ENCODE assay signal across 8 cellular contexts in the genomic region with DNA sequence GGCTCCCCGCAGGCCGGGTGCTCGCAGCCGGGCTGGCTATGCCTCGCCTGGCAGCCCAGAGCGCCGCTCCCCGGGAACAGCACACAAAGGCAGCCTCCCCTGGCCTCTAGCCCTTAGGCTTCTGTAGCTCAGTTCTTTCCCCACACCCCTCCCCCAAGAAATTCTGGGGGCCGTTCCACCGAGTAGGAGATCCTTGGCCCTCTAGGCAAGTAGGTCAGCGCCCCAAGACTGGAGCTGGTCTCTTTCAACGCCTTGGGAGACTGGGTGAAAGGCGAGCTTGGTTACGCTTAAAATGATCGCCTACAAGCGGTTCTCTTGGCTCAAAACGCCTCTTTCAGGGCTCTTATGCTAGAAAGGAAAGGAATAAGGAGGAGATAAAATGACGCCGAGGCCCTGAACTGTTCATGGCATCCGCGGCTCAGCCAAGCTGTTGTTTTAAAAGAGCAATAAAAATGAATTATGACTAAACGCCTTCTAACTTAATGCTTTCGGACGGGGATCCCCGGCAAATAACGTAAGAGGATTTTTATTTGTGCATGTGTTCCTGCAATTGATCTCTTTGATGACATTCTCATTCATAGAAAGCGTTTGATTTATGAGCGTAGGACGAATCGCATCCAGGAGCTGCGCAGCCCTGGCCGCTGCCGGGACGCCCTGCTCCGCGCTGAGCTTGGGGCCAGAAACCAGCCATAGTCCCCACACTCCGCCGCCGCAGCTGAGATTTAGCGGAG. TPM values are rescaled to one million over a fixed set of nuclear protein-coding genes. Genes with fewer than 3 reads are reported as not detected.
DNase-seq lines count a peak whose midpoint lies in the region; ATAC-seq and TF ChIP-seq lines count a peak whose summit lies in the region.
"Had no signal": no experiment of that assay in that cellular context is flagged by ENCODE, and none has a peak within 500 bp of the region (broad histone marks: within the 10 kb centered on the region; RNA-seq: fewer than 3 reads in every experiment).

No MANE protein-coding gene starts in this region.

- H3K27ac Mint-ChIP-seq in IgD-negative memory B cell = peak overlapping the region in 1 of 3 donors; percentile 45
- H3K27ac Mint-ChIP-seq: T-helper 1 cell treated with Interleukin-12 subunit alpha and Interleukin-12 subunit beta and Interleukin-4 antibody, amounts not matched to agents 30 μg/mL and 1 μg/mL, for 36 hours had no signal

- peaks cover 48% of the 10 kb centered on the region for H3K27me3 Mint-ChIP-seq in IgD-negative memory B cell

- DNase-seq in breast epithelium (ENCODE audit: low spot score in 2 of 2) (no peak), medulla oblongata (ENCODE audit: extremely low spot score) (peak; percentile 83), thoracic aorta (ENCODE audit: low spot score) (no peak), COR-L47 (lab: John Stamatoyannopoulos, UW) (no peak), NCI-H2196 treated with DMSO at 0.1 percent for 48 hours (lab: John Stamatoyannopoulos, UW; ENCODE audit: unreplicated experiment) (no peak)

- H3K9me3 ChIP-seq in breast epithelium (no peaks in the 10 kb centered on the region), thoracic aorta (no peaks in the 10 kb centered on the region)

- H3K4me1 ChIP-seq in breast epithelium (peaks cover 0 to 3% of the 10 kb centered on the region in 2 donors), thoracic aorta (ENCODE audit: control insufficient read depth in 1 of 2, low read depth in 2 of 2) (peaks cover 10 to 35% of the 10 kb centered on the region in 2 donors)

- H3K4me1 Mint-ChIP-seq in IgD-negative memory B cell = peaks cover 15 to 30% (median 26%) of the 10 kb centered on the region in 3 donors

- TF ChIP-seq CTCF in breast epithelium (IDR thresholded peaks at IDR 0.05) (no peak), thoracic aorta (IDR thresholded peaks at IDR 0.05) (no peak)

- no peak for ATAC-seq in thoracic aorta (ENCODE audit: insufficient number of reproducible peaks, low FRiP score, low read depth)
- ATAC-seq in GM21423 (IDR thresholded peaks at IDR 0.05; ENCODE audit: unreplicated experiment) = no peak

- peak overlapping the region in 3 of 4 donors; percentile 39 to 63 (median 48) for H3K4me3 Mint-ChIP-seq in IgD-negative memory B cell
- H3K4me3 Mint-ChIP-seq: T-helper 1 cell treated with Interleukin-12 subunit alpha and Interleukin-12 subunit beta and Interleukin-4 antibody, amounts not matched to agents 30 μg/mL and 1 μg/mL, for 36 hours had no signal

- peaks cover 7% of the 10 kb centered on the region for H3K36me3 Mint-ChIP-seq in IgD-negative memory B cell

- intact Hi-C loops in breast epithelium (cut with DNase I; ENCODE audit: low total_unique reads) = loop anchor here (5.0 kb wide), 2 partner anchors 44 to 609 kb away; partner anchors contain the start of gene HOXA5

- H3K36me3 ChIP-seq in breast epithelium (no peaks in the 10 kb centered on the region), thoracic aorta (no peaks in the 10 kb centered on the region)

- no peaks in the 10 kb centered on the region for H3K27me3 ChIP-seq in breast epithelium
- no peaks in the 10 kb centered on the region for H3K27me3 ChIP-seq in thoracic aorta (replicated peaks; ENCODE audit: insufficient read depth)

- no peak for TF ChIP-seq POLR2A in breast epithelium (IDR thresholded peaks at IDR 0.05)

- H3K27ac ChIP-seq in breast epithelium = peak overlapping the region; percentile 98 to 99
- peak overlapping the region; percentile 87 to 96 for H3K27ac ChIP-seq in thoracic aorta

- peak overlapping the region; percentile 40 to 99 (median 83) for H3K4me3 ChIP-seq in breast epithelium
- H3K4me3 ChIP-seq in thoracic aorta = peak overlapping the region; percentile 99

- peaks cover 0 to 2% (median 0%) of the 10 kb centered on the region in 3 donors for H3K9me3 Mint-ChIP-seq in IgD-negative memory B cell
- H3K9me3 Mint-ChIP-seq: T-helper 1 cell treated with Interleukin-12 subunit alpha and Interleukin-12 subunit beta and Interleukin-4 antibody, amounts not matched to agents 30 μg/mL and 1 μg/mL, for 36 hours had no signal

RNA-seq across cellular contexts. Expression of gene HOXA1, which starts 2.9 kb away (rescaled TPM):
- polyA plus RNA-seq in IgD-negative memory B cell = 0.24 TPM
- under 1 TPM; 0.33 to 0.80 (median 0.44) TPM for total RNA-seq in breast epithelium
- 1 to 10 TPM in 1 of 2 donors, not detected in 1; 3.1 TPM for total RNA-seq in thoracic aorta

RNA-seq across cellular contexts. Expression of gene HOXA2, which starts 3.8 kb away (rescaled TPM):
- polyA plus RNA-seq in IgD-negative memory B cell = not detected
- 1 to 10 TPM in 2 of 3 donors, under 1 TPM in 1; 0.80 to 5.4 (median 1.3) TPM for total RNA-seq in breast epithelium
- total RNA-seq in thoracic aorta = 1 to 10 TPM; 3.4 to 4.6 TPM

RNA-seq across cellular contexts. Expression of gene HOXA4, which starts 31.9 kb away (rescaled TPM):
- not detected for polyA plus RNA-seq in IgD-negative memory B cell
- total RNA-seq in breast epithelium (1 to 10 TPM in 2 of 3 donors, under 1 TPM in 1; 0.80 to 2.8 (median 2.0) TPM), thoracic aorta (1 to 10 TPM; 3.7 to 6.1 TPM)

RNA-seq across cellular contexts. Expression of gene HOXA5, which starts 44.8 kb away (rescaled TPM):
- not detected for polyA plus RNA-seq in IgD-negative memory B cell
- total RNA-seq in breast epithelium = 10 to 100 TPM; 11.5 to 48.7 (median 22.6) TPM
- total RNA-seq in thoracic aorta = 1 to 10 TPM in 1 of 2 donors, under 1 TPM in 1; 0.35 to 1.2 TPM

RNA-seq across cellular contexts. Expression of gene HOXA6, which starts 48.9 kb away (rescaled TPM):
- polyA plus RNA-seq in IgD-negative memory B cell = 0.39 TPM
- total RNA-seq in breast epithelium (10 to 100 TPM in 1 of 3 donors, 1 to 10 TPM in 2; 7.9 to 16.0 (median 9.0) TPM), thoracic aorta (not detected)
